ENCODE assay signal across 28 cellular contexts in genomic region chr1:14553711-14554110, GRCh38. TPM values are rescaled to one million over a fixed set of nuclear protein-coding genes. Genes with fewer than 3 reads are reported as not detected.
DNase-seq lines count a peak whose midpoint lies in the region; ATAC-seq and TF ChIP-seq lines count a peak whose summit lies in the region.
"Had no signal": no experiment of that assay in that cellular context is flagged by ENCODE, and none has a peak within 500 bp of the region (broad histone marks: within the 10 kb centered on the region; RNA-seq: fewer than 3 reads in every experiment).

No MANE protein-coding gene starts in this region.

- TF ChIP-seq CTCF in left ventricle myocardium inferior (IDR thresholded peaks at IDR 0.05; ENCODE audit: borderline replicate concordance) (no peak), fibroblast of mammary gland (conservative IDR thresholded peaks at IDR 0.05; ENCODE audit: control insufficient read depth, insufficient read depth, low read depth, low read length) (no peak), thyroid gland (IDR thresholded peaks at IDR 0.05) (peak in 2 of 6 experiments; percentile 26 to 28), gastroesophageal sphincter (IDR thresholded peaks at IDR 0.05) (no peak)

- no peaks in the 10 kb centered on the region for H3K36me3 ChIP-seq in left ventricle myocardium inferior
- H3K36me3 ChIP-seq in thyroid gland, result no peaks in the 10 kb centered on the region
- H3K36me3 ChIP-seq in gastroesophageal sphincter, result no peaks in the 10 kb centered on the region
- H3K36me3 ChIP-seq: upper lobe of left lung had no signal

- peak; percentile 72 for ATAC-seq in Right ventricle myocardium inferior
- ATAC-seq in GM18909 (IDR thresholded peaks at IDR 0.05; ENCODE audit: poor library complexity, unreplicated experiment), result no peak
- no peak for ATAC-seq in gastroesophageal sphincter
- ATAC-seq in HG02763 (IDR thresholded peaks at IDR 0.05; ENCODE audit: unreplicated experiment), result no peak
- ATAC-seq: GM12878, natural killer cell, T-helper 17 cell had no signal

- no peak for TF ChIP-seq EP300 in gastroesophageal sphincter (IDR thresholded peaks at IDR 0.05)

- H3K4me1 ChIP-seq in left ventricle myocardium inferior (no peaks in the 10 kb centered on the region), thyroid gland (peaks cover 49 to 63% of the 10 kb centered on the region in 2 donors), gastroesophageal sphincter (no peaks in the 10 kb centered on the region)
- H3K4me1 ChIP-seq: parathyroid adenoma, upper lobe of left lung had no signal

- TF ChIP-seq POLR2A in thyroid gland (IDR thresholded peaks at IDR 0.05), result peak in 1 of 2 donors; percentile 47
- TF ChIP-seq POLR2A in gastroesophageal sphincter (IDR thresholded peaks at IDR 0.05), result no peak

- no peak for DNase-seq in Right ventricle myocardium inferior (ENCODE audit: missing footprints)
- DNase-seq in left ventricle myocardium inferior, result no peak
- peak; percentile 58 for DNase-seq in fibroblast of mammary gland (ENCODE audit: low read depth)
- peak; percentile 15 for DNase-seq in medulla oblongata (ENCODE audit: extremely low spot score)
- DNase-seq in thyroid gland, result peak; percentile 91
- DNase-seq: activated CD4-positive, alpha-beta T cell treated with anti-CD3 and anti-CD28 coated beads for 4 hours; activated naive CD4-positive, alpha-beta T cell treated with anti-CD3 and anti-CD28 coated beads for 36 hours; activated T-cell treated with anti-CD3 and anti-CD28 coated beads, Interleukin-2, amount 50 U/mL, for 48 hours; central memory CD4-positive, alpha-beta T cell; DMS79; dorsolateral prefrontal cortex; H7; Karpas-422; natural killer cell; NCI-H1694 treated with DMSO at 0.1 percent for 48 hours; NCI-H226; NCI-H774; SK-N-SH; T-helper 17 cell; upper lobe of left lung had no signal

- H3K9me3 ChIP-seq in left ventricle myocardium inferior (replicated peaks) (no peaks in the 10 kb centered on the region), thyroid gland (no peaks in the 10 kb centered on the region), gastroesophageal sphincter (no peaks in the 10 kb centered on the region)
- H3K9me3 ChIP-seq: SK-N-SH, upper lobe of left lung had no signal

- intact Hi-C loops in Right ventricle myocardium inferior (cut with DNase I), result no loop called here
- intact Hi-C loops in left ventricle myocardium inferior (cut with micrococcal nuclease), result no loop called here
- intact Hi-C loops in thyroid gland (cut with DNase I), result no loop called here

- H3K4me3 ChIP-seq in left ventricle myocardium inferior, result no peak overlapping the region
- H3K4me3 ChIP-seq in fibroblast of mammary gland (ENCODE audit: control insufficient read depth, low read depth, low read length), result no peak overlapping the region
- no peak overlapping the region for H3K4me3 ChIP-seq in thyroid gland (replicated peaks in 1 of 3)
- H3K4me3 ChIP-seq in gastroesophageal sphincter, result no peak overlapping the region
- H3K4me3 ChIP-seq: dorsolateral prefrontal cortex, GM12878, upper lobe of left lung had no signal

- no peak overlapping the region for H3K27ac ChIP-seq in left ventricle myocardium inferior (replicated peaks)
- peak overlapping the region; percentile 75 to 91 (median 87) for H3K27ac ChIP-seq in thyroid gland
- no peak overlapping the region for H3K27ac ChIP-seq in gastroesophageal sphincter
- H3K27ac ChIP-seq: 22Rv1, dorsolateral prefrontal cortex, HL-60, parathyroid adenoma, RWPE1, upper lobe of left lung had no signal

- peaks cover 84% of the 10 kb centered on the region for H3K27me3 ChIP-seq in left ventricle myocardium inferior (ENCODE audit: low read depth)
- H3K27me3 ChIP-seq in thyroid gland, result no peaks in the 10 kb centered on the region
- peaks cover 6% of the 10 kb centered on the region for H3K27me3 ChIP-seq in gastroesophageal sphincter
- H3K27me3 ChIP-seq: upper lobe of left lung had no signal

- WGBS in thyroid gland, 2 donors, result 20 to 24% methylated on average over 6 of the region's 7 CpGs
- WGBS in gastroesophageal sphincter (ENCODE audit: low coverage in 1 of 2), 2 donors, result 80 to 100% methylated on average over 1 to 2 of the region's 7 CpGs

RNA-seq across cellular contexts. Expression of gene KAZN, which starts 44.8 kb away (rescaled TPM):
- total RNA-seq in Right ventricle myocardium inferior, result 4.3 TPM
- 2.2 TPM for total RNA-seq in left ventricle myocardium inferior
- total RNA-seq in thyroid gland, result 10 to 100 TPM; 14.8 to 28.6 (median 18.2) TPM
- total RNA-seq in gastroesophageal sphincter, result 10 to 100 TPM in 3 of 4 donors, 1 to 10 TPM in 1; 6.5 to 16.6 (median 11.5) TPM

Comparison
In these comparisons a context has a peak if more than half of its experiments do, and no peak if none do; other contexts are left out.
1. DNase-seq: peak in fibroblast of mammary gland (single experiment), medulla oblongata (single experiment) and thyroid gland (2 of 2); none in Right ventricle myocardium inferior (single experiment) and left ventricle myocardium inferior (single experiment).
2. H3K27ac ChIP-seq: peak in thyroid gland (3 of 3); none in left ventricle myocardium inferior (single experiment) and gastroesophageal sphincter (0 of 4).